1 cellular context compared by ENCODE assay signal in the genomic region with DNA sequence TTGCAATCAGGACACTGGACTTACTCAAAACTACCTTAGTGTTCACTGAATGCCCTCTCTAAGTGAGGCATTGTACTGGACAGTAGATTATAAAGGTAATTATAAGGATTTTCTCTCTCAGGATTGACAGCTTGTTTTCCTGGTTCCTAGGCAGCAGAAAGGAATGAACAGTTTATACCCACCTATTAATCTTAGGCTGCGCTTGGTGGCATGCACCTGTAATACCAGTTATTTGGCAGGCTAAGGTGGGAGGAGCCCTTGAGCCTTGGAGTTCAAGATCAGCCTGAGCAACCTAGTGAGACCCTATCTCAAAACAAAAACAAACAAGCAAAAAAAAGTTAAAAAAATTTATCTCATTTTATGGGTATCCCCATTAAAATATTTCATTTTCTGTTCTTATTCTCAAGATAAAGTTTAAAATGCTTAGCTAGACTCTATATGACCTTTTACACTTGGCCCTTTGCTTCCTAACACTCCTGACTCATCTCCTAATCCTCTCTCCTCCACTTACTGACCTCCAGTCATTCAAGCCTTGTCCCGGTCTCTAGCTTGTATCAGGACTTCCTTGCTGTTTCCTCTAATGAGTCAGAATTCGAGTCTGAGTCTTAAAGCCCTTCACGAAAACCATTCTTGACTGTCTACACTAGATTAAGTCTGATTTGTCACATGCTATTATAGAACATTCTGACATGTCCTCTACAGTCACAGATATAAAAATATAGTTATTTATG.
TF ChIP-seq lines count a peak whose summit lies in the region.

No MANE protein-coding gene starts in this region.

TF ChIP-seq in GM23338, 12 proteins besides CTCF, POLR2A, EP300 and RAD21 (continued from another document):
- TF ChIP-seq, protein P1, sequence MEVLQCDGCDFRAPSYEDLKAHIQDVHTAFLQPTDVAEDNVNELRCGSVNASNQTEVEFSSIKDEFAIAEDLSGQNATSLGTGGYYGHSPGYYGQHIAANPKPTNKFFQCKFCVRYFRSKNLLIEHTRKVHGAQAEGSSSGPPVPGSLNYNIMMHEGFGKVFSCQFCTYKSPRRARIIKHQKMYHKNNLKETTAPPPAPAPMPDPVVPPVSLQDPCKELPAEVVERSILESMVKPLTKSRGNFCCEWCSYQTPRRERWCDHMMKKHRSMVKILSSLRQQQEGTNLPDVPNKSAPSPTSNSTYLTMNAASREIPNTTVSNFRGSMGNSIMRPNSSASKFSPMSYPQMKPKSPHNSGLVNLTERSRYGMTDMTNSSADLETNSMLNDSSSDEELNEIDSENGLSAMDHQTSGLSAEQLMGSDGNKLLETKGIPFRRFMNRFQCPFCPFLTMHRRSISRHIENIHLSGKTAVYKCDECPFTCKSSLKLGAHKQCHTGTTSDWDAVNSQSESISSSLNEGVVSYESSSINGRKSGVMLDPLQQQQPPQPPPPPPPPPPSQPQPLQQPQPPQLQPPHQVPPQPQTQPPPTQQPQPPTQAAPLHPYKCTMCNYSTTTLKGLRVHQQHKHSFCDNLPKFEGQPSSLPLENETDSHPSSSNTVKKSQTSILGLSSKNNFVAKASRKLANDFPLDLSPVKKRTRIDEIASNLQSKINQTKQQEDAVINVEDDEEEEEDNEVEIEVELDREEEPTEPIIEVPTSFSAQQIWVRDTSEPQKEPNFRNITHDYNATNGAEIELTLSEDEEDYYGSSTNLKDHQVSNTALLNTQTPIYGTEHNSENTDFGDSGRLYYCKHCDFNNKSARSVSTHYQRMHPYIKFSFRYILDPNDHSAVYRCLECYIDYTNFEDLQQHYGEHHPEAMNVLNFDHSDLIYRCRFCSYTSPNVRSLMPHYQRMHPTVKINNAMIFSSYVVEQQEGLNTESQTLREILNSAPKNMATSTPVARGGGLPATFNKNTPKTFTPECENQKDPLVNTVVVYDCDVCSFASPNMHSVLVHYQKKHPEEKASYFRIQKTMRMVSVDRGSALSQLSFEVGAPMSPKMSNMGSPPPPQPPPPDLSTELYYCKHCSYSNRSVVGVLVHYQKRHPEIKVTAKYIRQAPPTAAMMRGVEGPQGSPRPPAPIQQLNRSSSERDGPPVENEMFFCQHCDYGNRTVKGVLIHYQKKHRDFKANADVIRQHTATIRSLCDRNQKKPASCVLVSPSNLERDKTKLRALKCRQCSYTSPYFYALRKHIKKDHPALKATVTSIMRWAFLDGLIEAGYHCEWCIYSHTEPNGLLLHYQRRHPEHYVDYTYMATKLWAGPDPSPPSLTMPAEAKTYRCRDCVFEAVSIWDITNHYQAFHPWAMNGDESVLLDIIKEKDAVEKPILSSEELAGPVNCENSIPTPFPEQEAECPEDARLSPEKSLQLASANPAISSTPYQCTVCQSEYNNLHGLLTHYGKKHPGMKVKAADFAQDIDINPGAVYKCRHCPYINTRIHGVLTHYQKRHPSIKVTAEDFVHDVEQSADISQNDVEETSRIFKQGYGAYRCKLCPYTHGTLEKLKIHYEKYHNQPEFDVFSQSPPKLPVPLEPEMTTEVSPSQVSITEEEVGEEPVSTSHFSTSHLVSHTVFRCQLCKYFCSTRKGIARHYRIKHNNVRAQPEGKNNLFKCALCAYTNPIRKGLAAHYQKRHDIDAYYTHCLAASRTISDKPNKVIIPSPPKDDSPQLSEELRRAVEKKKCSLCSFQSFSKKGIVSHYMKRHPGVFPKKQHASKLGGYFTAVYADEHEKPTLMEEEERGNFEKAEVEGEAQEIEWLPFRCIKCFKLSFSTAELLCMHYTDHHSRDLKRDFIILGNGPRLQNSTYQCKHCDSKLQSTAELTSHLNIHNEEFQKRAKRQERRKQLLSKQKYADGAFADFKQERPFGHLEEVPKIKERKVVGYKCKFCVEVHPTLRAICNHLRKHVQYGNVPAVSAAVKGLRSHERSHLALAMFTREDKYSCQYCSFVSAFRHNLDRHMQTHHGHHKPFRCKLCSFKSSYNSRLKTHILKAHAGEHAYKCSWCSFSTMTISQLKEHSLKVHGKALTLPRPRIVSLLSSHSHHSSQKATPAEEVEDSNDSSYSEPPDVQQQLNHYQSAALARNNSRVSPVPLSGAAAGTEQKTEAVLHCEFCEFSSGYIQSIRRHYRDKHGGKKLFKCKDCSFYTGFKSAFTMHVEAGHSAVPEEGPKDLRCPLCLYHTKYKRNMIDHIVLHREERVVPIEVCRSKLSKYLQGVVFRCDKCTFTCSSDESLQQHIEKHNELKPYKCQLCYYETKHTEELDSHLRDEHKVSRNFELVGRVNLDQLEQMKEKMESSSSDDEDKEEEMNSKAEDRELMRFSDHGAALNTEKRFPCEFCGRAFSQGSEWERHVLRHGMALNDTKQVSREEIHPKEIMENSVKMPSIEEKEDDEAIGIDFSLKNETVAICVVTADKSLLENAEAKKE (CRISPR knock-in tag; IDR thresholded peaks at IDR 0.05) = no peak
- TF ChIP-seq STAT1 (IDR thresholded peaks at IDR 0.05; ENCODE audit: unreplicated experiment) = no peak
- TF ChIP-seq JUNB (IDR thresholded peaks at IDR 0.05; ENCODE audit: unreplicated experiment) = no peak
- no peak for TF ChIP-seq ZNF331 (CRISPR knock-in tag; IDR thresholded peaks at IDR 0.05; ENCODE audit: low read depth)
